8 cellular contexts compared by ENCODE assay signal in the genomic region with DNA sequence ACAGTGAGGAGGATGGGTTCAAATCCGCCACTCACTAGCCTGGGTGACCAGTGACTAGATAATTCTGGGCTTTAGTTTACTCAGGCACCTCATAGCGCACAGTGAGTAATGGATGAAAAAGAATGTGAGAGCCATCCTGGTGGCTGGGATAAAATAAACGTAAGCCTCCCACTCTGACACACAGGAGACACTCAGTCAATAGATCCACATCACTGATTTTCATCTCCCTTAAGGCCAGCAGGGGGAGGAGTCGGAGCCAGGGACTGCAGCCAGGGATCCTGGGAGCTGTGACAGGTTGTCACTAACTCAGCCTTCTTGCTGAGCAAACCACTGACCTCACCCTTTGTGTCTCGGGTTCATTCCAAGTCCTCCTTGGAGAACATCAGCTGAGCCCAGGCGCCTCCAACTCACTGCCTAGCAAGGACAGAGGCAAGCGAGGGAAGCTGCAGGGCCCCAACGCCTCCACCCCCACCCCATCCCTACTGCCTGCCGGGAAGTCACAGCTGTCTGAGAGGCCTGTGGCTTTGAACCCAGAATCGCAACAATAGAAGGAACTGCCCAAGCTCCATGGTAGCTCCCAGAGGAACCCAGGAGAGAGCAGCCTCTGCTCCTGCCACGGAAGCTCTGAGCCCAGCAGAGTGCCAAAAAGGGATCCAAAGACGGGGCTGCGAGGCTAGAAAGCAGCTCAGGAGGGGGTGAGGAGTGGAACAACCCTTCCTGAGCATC. TPM values are rescaled to one million over a fixed set of nuclear protein-coding genes. Genes with fewer than 3 reads are reported as not detected.
DNase-seq lines count a peak whose midpoint lies in the region; ATAC-seq and TF ChIP-seq lines count a peak whose summit lies in the region.

No MANE protein-coding gene starts in this region.

- H3K27ac ChIP-seq in gastroesophageal sphincter, result peak overlapping the region; percentile 85 to 97 (median 89)

- H3K4me1 ChIP-seq in gastroesophageal sphincter, result peaks cover 27 to 100% (median 96%) of the 10 kb centered on the region in 3 donors

- ATAC-seq in gastroesophageal sphincter, result peak; percentile 88
- ATAC-seq in HG03045 (IDR thresholded peaks at IDR 0.05; ENCODE audit: unreplicated experiment), result no peak

- H3K27me3 ChIP-seq in gastroesophageal sphincter, result no peaks in the 10 kb centered on the region

- DNase-seq in DMS 273 treated with DMSO at 0.1 percent for 48 hours (lab: John Stamatoyannopoulos, UW) (peak; percentile 41), UCSD-AML1 (lab: John Stamatoyannopoulos, UW; ENCODE audit: unreplicated experiment) (peak; percentile 55), non-pigmented ciliary epithelial cell (ENCODE audit: low read depth) (peak; percentile 93), OCI-M2 (lab: John Stamatoyannopoulos, UW; ENCODE audit: unreplicated experiment) (no peak)
- no peak for DNase-seq in stimulated activated CD4-positive, alpha-beta T cell treated with anti-CD3 and anti-CD28 coated beads, Interleukin-2, amount 100 ng/mL, for 24 hours

- WGBS in gastroesophageal sphincter (ENCODE audit: low coverage in 1 of 2), 2 donors, result 19 to 44% methylated on average over 3 to 6 of the region's 13 CpGs

- no peaks in the 10 kb centered on the region for H3K9me3 ChIP-seq in gastroesophageal sphincter

- no peak for TF ChIP-seq EP300 in gastroesophageal sphincter (IDR thresholded peaks at IDR 0.05)

- no peaks in the 10 kb centered on the region for H3K36me3 ChIP-seq in gastroesophageal sphincter

- peak in 1 of 2 donors; percentile 12 for TF ChIP-seq POLR2A in gastroesophageal sphincter (IDR thresholded peaks at IDR 0.05)

- TF ChIP-seq CTCF in LNCAP (IDR thresholded peaks at IDR 0.05) (peak; percentile 45; the same call in 1 of the 2 replicates), gastroesophageal sphincter (IDR thresholded peaks at IDR 0.05) (peak in 3 of 4 experiments; percentile 31 to 76 (median 57))

- H3K4me3 ChIP-seq in gastroesophageal sphincter, result no peak overlapping the region

RNA-seq across cellular contexts. Expression of gene PXN, which starts 30.7 kb away (rescaled TPM):
- total RNA-seq in gastroesophageal sphincter, result 10 to 100 TPM; 43.2 to 80.4 (median 59.4) TPM

RNA-seq across cellular contexts. Expression of gene RPLP0, which starts 33.9 kb away (rescaled TPM):
- 1,000 to 10,000 TPM; 1,730 to 2,825 (median 2,260) TPM for total RNA-seq in gastroesophageal sphincter

RNA-seq across cellular contexts. Expression of gene GCN1, which starts 40.3 kb away (rescaled TPM):
- 10 to 100 TPM; 39.3 to 82.2 (median 56.0) TPM for total RNA-seq in gastroesophageal sphincter

RNA-seq across cellular contexts. Expression of gene RNU4-2, which starts 56.9 kb away (rescaled TPM):
- total RNA-seq in gastroesophageal sphincter, result under 1 TPM in 3 of 4 donors, not detected in 1; under 0.01 TPM

RNA-seq across cellular contexts. Expression of gene RNU4-1, which starts 58.2 kb away (rescaled TPM):
- under 1 TPM in 1 of 4 donors, not detected in 3; under 0.01 TPM for total RNA-seq in gastroesophageal sphincter

Comparison
In these comparisons a context has a peak if more than half of its experiments do, and no peak if none do; other contexts are left out.
1. DNase-seq: peak in DMS 273 treated with DMSO at 0.1 percent for 48 hours (single experiment), UCSD-AML1 (single experiment) and non-pigmented ciliary epithelial cell (single experiment); none in OCI-M2 (single experiment) and stimulated activated CD4-positive, alpha-beta T cell treated with anti-CD3 and anti-CD28 coated beads, Interleukin-2, amount 100 ng/mL, for 24 hours (0 of 2).